Comparison of ENCODE assay signal across 1 cellular context in genomic region chrX:8126092-8126491, GRCh38.
TF ChIP-seq lines count a peak whose summit lies in the region.

No MANE protein-coding gene starts in this region.

TF ChIP-seq in HepG2, 621 proteins besides CTCF, POLR2A, EP300 and RAD21:
- TF ChIP-seq TP53 (CRISPR knock-in tag; conservative IDR thresholded peaks at IDR 0.05) (no peak), CEBPB (IDR thresholded peaks at IDR 0.05; ENCODE audit: borderline replicate concordance, low read depth, low read length) (peak; percentile 70), ZHX1 (CRISPR knock-in tag; IDR thresholded peaks at IDR 0.05; ENCODE audit: low read depth) (no peak), ARNTL (CRISPR knock-in tag; IDR thresholded peaks at IDR 0.05) (no peak), ATF7 (IDR thresholded peaks at IDR 0.05) (peak; percentile 61), ATF7 (CRISPR knock-in tag; IDR thresholded peaks at IDR 0.05) (no peak), ZFP37 (CRISPR knock-in tag; IDR thresholded peaks at IDR 0.05; ENCODE audit: borderline replicate concordance) (no peak), CREB1 (IDR thresholded peaks at IDR 0.05) (peak; percentile 19; the same call in 1 of the 2 replicates), CREB1 (CRISPR knock-in tag; IDR thresholded peaks at IDR 0.05) (no peak)
